Comparison of ENCODE assay signal across 34 cellular contexts in genomic region chr6:88810089-88810488, GRCh38.
"Had no signal": no experiment of that assay in that cellular context is flagged by ENCODE, and none has a peak within 500 bp of the region (broad histone marks: within the 10 kb centered on the region; RNA-seq: fewer than 3 reads in every experiment).

No MANE protein-coding gene starts in this region.

- DNase-seq: Karpas-422, Kasumi-1, MG63, MM.1S, MV-4-11, NCI-H1048, NCI-H1092, NCI-H1092 treated with DMSO at 0.1 percent for 48 hours, NCI-H1105, NCI-H1105 treated with DMSO at 0.1 percent for 48 hours, NCI-H1417, NCI-H1417 treated with DMSO at 0.1 percent for 48 hours, NCI-H1436, NCI-H1436 treated with DMSO at 0.1 percent for 48 hours, NCI-H146, NCI-H1694, NCI-H1694 treated with DMSO at 0.1 percent for 48 hours, NCI-H187, NCI-H187 treated with DMSO at 0.1 percent for 48 hours, NCI-H1930, NCI-H2029, NCI-H2029 treated with DMSO at 0.1 percent for 48 hours, NCI-H2081, NCI-H2081 treated with DMSO at 0.1 percent for 48 hours, NCI-H2107, NCI-H2171, NCI-H2171 treated with DMSO at 0.1 percent for 48 hours, NCI-H2227 treated with DMSO at 0.1 percent for 48 hours, NCI-H226, NCI-H345, NCI-H446, NCI-H446 treated with DMSO at 0.1 percent for 48 hours, NCI-H510A, NCI-H510A treated with DMSO at 0.1 percent for 48 hours had no signal

- H3K36me3 ChIP-seq: MG63 had no signal

- H3K4me3 ChIP-seq: MG63 had no signal

- H3K27me3 ChIP-seq: MG63 had no signal
